In the genomic region with DNA sequence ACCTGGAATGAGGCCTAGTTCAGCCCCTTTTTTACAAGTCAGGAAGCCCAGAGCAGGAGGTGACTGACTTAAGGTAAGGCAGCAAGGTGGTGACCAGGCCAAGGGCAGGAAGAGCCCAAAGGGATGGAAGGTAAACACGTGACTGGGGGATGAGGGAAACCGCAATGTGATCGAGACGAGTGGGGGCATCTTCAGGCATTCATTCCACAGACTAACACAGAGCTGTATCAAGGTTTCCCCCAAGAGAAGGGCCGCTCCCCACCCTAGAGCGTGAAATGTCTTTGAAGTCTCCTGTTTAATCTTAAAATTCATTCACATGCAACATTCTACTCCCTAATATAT, we compare ENCODE assay signal across 1 cellular context.
TF ChIP-seq lines count a peak whose summit lies in the region.

No MANE protein-coding gene starts in this region.

TF ChIP-seq in H1, 55 proteins besides CTCF, POLR2A, EP300 and RAD21:
- TF ChIP-seq RFX5 (IDR thresholded peaks at IDR 0.05; ENCODE audit: borderline replicate concordance, low read depth, low read length) (no peak), NRF1 (IDR thresholded peaks at IDR 0.05; ENCODE audit: low read depth, low read length) (no peak), RXRA (IDR thresholded peaks at IDR 0.05; ENCODE audit: insufficient read depth, low read depth, low read length) (no peak), ATF2 (IDR thresholded peaks at IDR 0.05; ENCODE audit: low read length) (no peak), TCF12 (IDR thresholded peaks at IDR 0.05; ENCODE audit: low read depth, low read length) (no peak), SIN3A (conservative IDR thresholded peaks at IDR 0.05 in 1 of 2, IDR thresholded peaks at IDR 0.05 in 1 of 2; ENCODE audit: low read depth in 1 of 2, low read length in 2 of 2) (no peak), SIX5 (IDR thresholded peaks at IDR 0.05; ENCODE audit: low read depth, low read length) (no peak), CHD1 (IDR thresholded peaks at IDR 0.05; ENCODE audit: low read depth, low read length) (no peak), SP2 (IDR thresholded peaks at IDR 0.05; ENCODE audit: low read length) (no peak)
- TF ChIP-seq, protein P1, sequence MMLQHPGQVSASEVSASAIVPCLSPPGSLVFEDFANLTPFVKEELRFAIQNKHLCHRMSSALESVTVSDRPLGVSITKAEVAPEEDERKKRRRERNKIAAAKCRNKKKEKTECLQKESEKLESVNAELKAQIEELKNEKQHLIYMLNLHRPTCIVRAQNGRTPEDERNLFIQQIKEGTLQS (IDR thresholded peaks at IDR 0.05; ENCODE audit: insufficient read depth, low read depth, low read length), result no peak
